In the genomic region with DNA sequence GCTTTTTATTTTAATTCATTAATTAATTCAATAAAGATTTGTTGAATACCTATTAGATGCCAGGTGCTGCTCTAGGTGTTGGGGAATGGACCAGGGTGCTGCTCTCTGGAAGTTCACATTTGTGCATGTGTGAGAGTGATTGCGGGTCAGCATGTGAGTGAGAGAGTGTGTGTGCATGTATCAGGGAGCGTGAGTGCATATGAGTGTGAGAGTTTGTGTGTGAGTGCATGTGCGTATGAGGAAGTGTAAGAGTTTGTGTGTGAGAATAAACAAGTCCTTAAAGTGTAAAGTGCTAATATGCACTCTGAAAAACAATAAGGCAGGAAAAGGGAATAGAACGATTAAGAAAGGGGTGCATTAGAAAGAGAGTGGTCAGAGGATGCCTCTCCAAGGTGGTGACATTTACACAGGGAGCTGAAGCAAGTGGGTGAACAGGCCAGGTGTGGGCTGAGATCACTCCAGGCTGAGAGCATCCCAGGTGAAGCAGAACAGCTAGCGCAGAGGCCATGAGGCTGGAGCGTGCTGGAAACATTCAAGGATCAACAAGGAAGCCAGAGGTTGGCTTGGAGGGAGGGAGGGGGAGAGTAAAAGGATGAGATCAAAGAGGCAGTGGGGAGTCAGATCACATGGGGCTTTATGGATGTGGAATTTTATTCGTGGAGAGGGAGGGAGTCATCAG, we compare ENCODE assay signal across 22 cellular contexts. TPM values are rescaled to one million over a fixed set of nuclear protein-coding genes. Genes with fewer than 3 reads are reported as not detected.
DNase-seq lines count a peak whose midpoint lies in the region; ATAC-seq and TF ChIP-seq lines count a peak whose summit lies in the region.
"Had no signal": no experiment of that assay in that cellular context is flagged by ENCODE, and none has a peak within 500 bp of the region (broad histone marks: within the 10 kb centered on the region; RNA-seq: fewer than 3 reads in every experiment).

No MANE protein-coding gene starts in this region.

- no peaks in the 10 kb centered on the region for H3K9me3 ChIP-seq in upper lobe of right lung
- H3K9me3 ChIP-seq: body of pancreas had no signal

- H3K9me3 Mint-ChIP-seq in stimulated activated naive CD8-positive, alpha-beta T cell treated with anti-CD3 and anti-CD28 coated beads, Interleukin-15, Interleukin-2, amounts not matched to agents 100 ng/mL and 50 ng/mL, for 24 hours = no peaks in the 10 kb centered on the region
- H3K9me3 Mint-ChIP-seq in immature natural killer cell = no peaks in the 10 kb centered on the region

- peak overlapping the region; percentile 25 for H3K4me3 Mint-ChIP-seq in stimulated activated naive CD8-positive, alpha-beta T cell treated with anti-CD3 and anti-CD28 coated beads, Interleukin-15, Interleukin-2, amounts not matched to agents 100 ng/mL and 50 ng/mL, for 24 hours
- H3K4me3 Mint-ChIP-seq in immature natural killer cell = peak overlapping the region; percentile 25 to 77 (median 39)
- H3K4me3 Mint-ChIP-seq: activated CD8-positive, alpha-beta T cell treated with anti-CD3 and anti-CD28 coated beads for 36 hours; activated naive CD8-positive, alpha-beta T cell; neural crest cell; type B pancreatic cell had no signal

- peaks cover 4% of the 10 kb centered on the region for H3K4me1 ChIP-seq in upper lobe of right lung

- no peaks in the 10 kb centered on the region for H3K27me3 ChIP-seq in upper lobe of right lung
- H3K27me3 ChIP-seq: body of pancreas had no signal

- intact Hi-C loops in upper lobe of right lung (cut with DNase I) = no loop called here

- no peaks in the 10 kb centered on the region for H3K36me3 Mint-ChIP-seq in stimulated activated naive CD8-positive, alpha-beta T cell treated with anti-CD3 and anti-CD28 coated beads, Interleukin-15, Interleukin-2, amounts not matched to agents 100 ng/mL and 50 ng/mL, for 24 hours (ENCODE audit: low read depth)
- peaks cover 0 to 4% (median 0%) of the 10 kb centered on the region in 3 donors for H3K36me3 Mint-ChIP-seq in immature natural killer cell
- H3K36me3 Mint-ChIP-seq: activated naive CD8-positive, alpha-beta T cell; type B pancreatic cell had no signal

- no peak for ATAC-seq in stimulated activated naive CD8-positive, alpha-beta T cell treated with anti-CD3 and anti-CD28 coated beads, Interleukin-15, Interleukin-2, amounts not matched to agents 100 U/mL and 50 U/mL, for 24 hours
- no peak for ATAC-seq in upper lobe of right lung
- no peak for ATAC-seq in HG02852 (IDR thresholded peaks at IDR 0.05; ENCODE audit: unreplicated experiment)
- ATAC-seq in GM19023 (IDR thresholded peaks at IDR 0.05; ENCODE audit: unreplicated experiment) = no peak
- ATAC-seq: A549; activated T-cell treated with anti-CD3 and anti-CD28 coated beads, Interleukin-2, amount 50 U/mL, for 4 hours had no signal

- peaks cover 28% of the 10 kb centered on the region for H3K4me1 Mint-ChIP-seq in stimulated activated naive CD8-positive, alpha-beta T cell treated with anti-CD3 and anti-CD28 coated beads, Interleukin-15, Interleukin-2, amounts not matched to agents 100 ng/mL and 50 ng/mL, for 24 hours (ENCODE audit: low read depth)
- H3K4me1 Mint-ChIP-seq in immature natural killer cell = peaks cover 31 to 33% of the 10 kb centered on the region in 2 donors
- H3K4me1 Mint-ChIP-seq: neural crest cell had no signal

- H3K27ac ChIP-seq in upper lobe of right lung = peak overlapping the region; percentile 63
- H3K27ac ChIP-seq: A549, WERI-Rb-1 had no signal

- no peak overlapping the region for H3K27ac Mint-ChIP-seq in stimulated activated naive CD8-positive, alpha-beta T cell treated with anti-CD3 and anti-CD28 coated beads, Interleukin-15, Interleukin-2, amounts not matched to agents 100 ng/mL and 50 ng/mL, for 24 hours
- H3K27ac Mint-ChIP-seq in immature natural killer cell = peak overlapping the region; percentile 29 to 92 (median 76)
- H3K27ac Mint-ChIP-seq: activated CD8-positive, alpha-beta T cell treated with anti-CD3 and anti-CD28 coated beads for 36 hours; activated naive CD8-positive, alpha-beta T cell; type B pancreatic cell had no signal

- no peak overlapping the region for H3K4me3 ChIP-seq in upper lobe of right lung
- H3K4me3 ChIP-seq: A549, body of pancreas had no signal

- no peak for DNase-seq in stimulated activated naive CD8-positive, alpha-beta T cell treated with anti-CD3 and anti-CD28 coated beads, Interleukin-15, Interleukin-2, amounts not matched to agents 100 U/mL and 50 U/mL, for 24 hours
- peak; percentile 29 for DNase-seq in NAMALWA (ENCODE audit: low spot score)
- no peak for DNase-seq in immature natural killer cell
- DNase-seq in upper lobe of right lung = no peak
- no peak for DNase-seq in H4 (ENCODE audit: low spot score)
- DNase-seq: activated CD8-positive, alpha-beta T cell treated with anti-CD3 and anti-CD28 coated beads for 36 hours; activated T-cell treated with anti-CD3 and anti-CD28 coated beads, Interleukin-2, amount 50 U/mL, for 4 hours; cortex of kidney; kidney glomerular epithelial cell; mesendoderm; NCI-H1105; NCI-H2171; stimulated activated naive CD4-positive, alpha-beta T cell; WERI-Rb-1 had no signal

- H3K36me3 ChIP-seq in upper lobe of right lung = no peaks in the 10 kb centered on the region
- H3K36me3 ChIP-seq: WERI-Rb-1 had no signal

- H3K27me3 Mint-ChIP-seq in stimulated activated naive CD8-positive, alpha-beta T cell treated with anti-CD3 and anti-CD28 coated beads, Interleukin-15, Interleukin-2, amounts not matched to agents 100 ng/mL and 50 ng/mL, for 24 hours = no peaks in the 10 kb centered on the region
- H3K27me3 Mint-ChIP-seq in immature natural killer cell (ENCODE audit: low read depth in 3 of 3) = peaks cover 0 to 4% (median 0%) of the 10 kb centered on the region in 3 donors
- H3K27me3 Mint-ChIP-seq: activated naive CD8-positive, alpha-beta T cell had no signal

- TF ChIP-seq CTCF in upper lobe of right lung (IDR thresholded peaks at IDR 0.05) = no peak

RNA-seq across cellular contexts. Expression of gene SLC1A4, which starts 50.5 kb away (rescaled TPM):
- 10 to 100 TPM in 1 of 3 donors, 1 to 10 TPM in 2; 7.0 to 10.4 (median 8.2) TPM for polyA plus RNA-seq in immature natural killer cell
- 12.2 TPM for total RNA-seq in upper lobe of right lung
- 27.0 and 30.1 TPM in 2 replicates for total RNA-seq in H4 (2014; rRNA removed; shearing (Covaris generic))
